8 cellular contexts compared by ENCODE assay signal in genomic region chr1:212234431-212235298, GRCh38. TPM values are rescaled to one million over a fixed set of nuclear protein-coding genes. Genes with fewer than 3 reads are reported as not detected.
DNase-seq lines count a peak whose midpoint lies in the region; ATAC-seq and TF ChIP-seq lines count a peak whose summit lies in the region.

No MANE protein-coding gene starts in this region.

- in situ Hi-C loops in astrocyte of the spinal cord (cut with HindIII; ENCODE audit: low sequenced_read_pairs) = no loop called here

- peak overlapping the region in 2 of 4 donors; percentile 37 to 63 for H3K27ac ChIP-seq in upper lobe of left lung

- DNase-seq in activated CD4-positive, CD25-positive, alpha-beta regulatory T cell (lab: John Stamatoyannopoulos, UW) = no peak
- DNase-seq in NCI-H345 (lab: John Stamatoyannopoulos, UW) (peak; percentile 67), astrocyte of the spinal cord (ENCODE audit: low read depth, low spot score) (peak; percentile 95), kidney tubule cell (ENCODE audit: low spot score) (peak; percentile 97), upper lobe of left lung (peak in 1 of 2 donors; percentile 89), NCI-H526 treated with DMSO at 0.1 percent for 48 hours (lab: John Stamatoyannopoulos, UW) (no peak)

- H3K4me3 ChIP-seq in astrocyte of the spinal cord (ENCODE audit: low read depth, low read length) (no peak overlapping the region), upper lobe of left lung (no peak overlapping the region)

- TF ChIP-seq EP300 in upper lobe of left lung (IDR thresholded peaks at IDR 0.05) = peak in 1 of 4 donors; percentile 54

- no peak for TF ChIP-seq POLR2A in upper lobe of left lung (IDR thresholded peaks at IDR 0.05)

- no peaks in the 10 kb centered on the region for H3K36me3 ChIP-seq in upper lobe of left lung

- peaks cover 25 to 50% (median 30%) of the 10 kb centered on the region in 4 donors for H3K4me1 ChIP-seq in upper lobe of left lung

- TF ChIP-seq CTCF in astrocyte of the spinal cord (IDR thresholded peaks at IDR 0.05; ENCODE audit: low read depth, low read length) = no peak
- TF ChIP-seq CTCF in upper lobe of left lung (IDR thresholded peaks at IDR 0.05) = no peak

- no peaks in the 10 kb centered on the region for H3K9me3 ChIP-seq in upper lobe of left lung

- no peaks in the 10 kb centered on the region for H3K27me3 ChIP-seq in upper lobe of left lung

- ATAC-seq in activated CD4-positive, CD25-positive, alpha-beta regulatory T cell treated with anti-CD3 and anti-CD28 coated beads, Interleukin-2, amount 50 U/mL, for 24 hours = peak; percentile 87 to 92
- ATAC-seq in HG02623 (IDR thresholded peaks at IDR 0.05; ENCODE audit: unreplicated experiment) = peak; percentile 53
- ATAC-seq in upper lobe of left lung (ENCODE audit: low FRiP score in 2 of 2) = peak; percentile 94

- WGBS in upper lobe of left lung, 2 donors = 63 to 64% methylated on average over 6 of the region's 6 CpGs

RNA-seq across cellular contexts. Expression of gene PPP2R5A, which starts 50.5 kb away (rescaled TPM):
- 100 to 1,000 TPM in 1 of 6 donors, 10 to 100 TPM in 5; 71.2 to 130 (median 88.5) TPM for total RNA-seq in upper lobe of left lung

Comparison
In these comparisons a context has a peak if more than half of its experiments do, and no peak if none do; other contexts are left out.
1. DNase-seq: peak in NCI-H345 (single experiment), astrocyte of the spinal cord (single experiment) and kidney tubule cell (single experiment); none in activated CD4-positive, CD25-positive, alpha-beta regulatory T cell (0 of 4) and NCI-H526 treated with DMSO at 0.1 percent for 48 hours (single experiment).
2. Peak in every context shown above with its lines, with median percentiles within 50 percentile points of each other: ATAC-seq.